22 cellular contexts compared by ENCODE assay signal in genomic region chr17:5139454-5139725, GRCh38. TPM values are rescaled to one million over a fixed set of nuclear protein-coding genes. Genes with fewer than 3 reads are reported as not detected.
"Had no signal": no experiment of that assay in that cellular context is flagged by ENCODE, and none has a peak within 500 bp of the region (broad histone marks: within the 10 kb centered on the region; RNA-seq: fewer than 3 reads in every experiment).

No MANE protein-coding gene starts in this region.

- H3K27me3 ChIP-seq: MG63, SJSA1 had no signal

- H3K9me3 ChIP-seq: MG63, SJSA1 had no signal

- H3K36me3 ChIP-seq: MG63, SJSA1 had no signal

- H3K4me1 ChIP-seq: SJSA1 had no signal

- H3K4me3 ChIP-seq: MG63, SJSA1, SK-N-MC had no signal

- H3K27ac ChIP-seq: SJSA1, SK-N-MC had no signal

- DNase-seq: KBM-7, MG63, NCI-H1092, NCI-H1105 treated with DMSO at 0.1 percent for 48 hours, NCI-H1417 treated with DMSO at 0.1 percent for 48 hours, NCI-H146, NCI-H1694 treated with DMSO at 0.1 percent for 48 hours, NCI-H2029, NCI-H2081 treated with DMSO at 0.1 percent for 48 hours, NCI-H2171, NCI-H226, NCI-H446 treated with DMSO at 0.1 percent for 48 hours, NCI-H510A treated with DMSO at 0.1 percent for 48 hours, NCI-H526, NCI-H82, Right ventricle myocardium superior, RPMI8226, SIG-M5, SW 1271 had no signal

RNA-seq across cellular contexts. Expression of gene USP6, which starts 23.6 kb away (rescaled TPM):
- total RNA-seq: HT-29, Right ventricle myocardium superior, SJSA1 had no signal
